ENCODE assay signal across 8 cellular contexts in the genomic region with DNA sequence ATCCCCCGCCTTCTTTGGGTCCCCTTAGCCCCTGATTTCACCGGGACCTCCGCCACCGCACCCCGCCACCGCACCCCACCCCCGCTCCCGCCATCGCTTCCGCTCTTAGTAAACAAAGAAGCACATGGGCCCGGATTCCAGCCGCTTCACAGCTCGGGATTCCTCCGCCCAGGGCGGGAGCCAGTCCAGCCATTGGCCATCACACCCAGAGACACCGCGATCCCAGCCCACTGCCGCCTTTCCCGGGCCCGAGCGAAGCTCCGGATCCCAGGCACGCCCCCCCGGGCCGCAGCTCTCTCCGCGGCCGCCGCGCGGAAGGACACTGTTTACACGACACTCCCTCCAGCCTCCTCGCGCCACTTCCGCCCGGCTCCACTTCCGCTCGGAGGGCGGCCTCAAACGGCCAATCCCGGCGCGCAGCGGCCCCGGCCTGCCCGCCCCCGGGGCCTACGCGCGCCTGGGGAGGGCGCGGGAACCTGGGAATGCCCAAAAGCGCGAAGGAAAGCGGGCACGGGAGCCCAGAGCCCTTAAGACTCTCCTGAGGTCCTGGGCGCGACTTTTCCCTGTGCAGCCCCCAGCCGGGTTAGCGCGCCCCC. TPM values are rescaled to one million over a fixed set of nuclear protein-coding genes. Genes with fewer than 3 reads are reported as not detected.
DNase-seq lines count a peak whose midpoint lies in the region; ATAC-seq and TF ChIP-seq lines count a peak whose summit lies in the region.

No MANE protein-coding gene starts in this region.

- H3K27me3 Mint-ChIP-seq in activated naive CD8-positive, alpha-beta T cell treated with anti-CD3 and anti-CD28 coated beads for 36 hours, result peaks cover 8% of the 10 kb centered on the region
- H3K27me3 Mint-ChIP-seq in osteocyte (ENCODE audit: unreplicated experiment), result no peaks in the 10 kb centered on the region

- TF ChIP-seq POLR2A in testis (IDR thresholded peaks at IDR 0.05), result no peak

- peaks cover 55% of the 10 kb centered on the region for H3K36me3 Mint-ChIP-seq in activated naive CD8-positive, alpha-beta T cell treated with anti-CD3 and anti-CD28 coated beads for 36 hours
- peaks cover 36% of the 10 kb centered on the region for H3K36me3 Mint-ChIP-seq in osteocyte (ENCODE audit: unreplicated experiment)

- H3K27ac Mint-ChIP-seq in activated naive CD8-positive, alpha-beta T cell treated with anti-CD3 and anti-CD28 coated beads for 36 hours, result peak overlapping the region; percentile 97
- H3K27ac Mint-ChIP-seq in osteocyte (ENCODE audit: unreplicated experiment), result peak overlapping the region; percentile 98

- no peaks in the 10 kb centered on the region for H3K27me3 ChIP-seq in testis

- peak overlapping the region; percentile 92 for H3K4me3 Mint-ChIP-seq in activated naive CD8-positive, alpha-beta T cell treated with anti-CD3 and anti-CD28 coated beads for 36 hours
- peak overlapping the region; percentile 91 for H3K4me3 Mint-ChIP-seq in osteocyte (ENCODE audit: unreplicated experiment)

- peak; percentile 69 for ATAC-seq in HG02610 (IDR thresholded peaks at IDR 0.05; ENCODE audit: unreplicated experiment)

- H3K36me3 ChIP-seq in testis (ENCODE audit: low read depth, missing control alignments), result no peaks in the 10 kb centered on the region

- H3K9me3 ChIP-seq in testis, result no peaks in the 10 kb centered on the region

- no peaks in the 10 kb centered on the region for H3K9me3 Mint-ChIP-seq in activated naive CD8-positive, alpha-beta T cell treated with anti-CD3 and anti-CD28 coated beads for 36 hours
- no peaks in the 10 kb centered on the region for H3K9me3 Mint-ChIP-seq in osteocyte (ENCODE audit: unreplicated experiment)

- H3K4me1 Mint-ChIP-seq in activated naive CD8-positive, alpha-beta T cell treated with anti-CD3 and anti-CD28 coated beads for 36 hours, result peaks cover 38% of the 10 kb centered on the region
- peaks cover 31% of the 10 kb centered on the region for H3K4me1 Mint-ChIP-seq in osteocyte (ENCODE audit: unreplicated experiment)

- WGBS in testis, 2 donors, result 0 to 2% methylated on average over 10 to 58 of the region's 61 CpGs

- H3K27ac ChIP-seq in testis, result peak overlapping the region; percentile 66 to 93

- no peak for TF ChIP-seq CTCF in osteocyte (IDR thresholded peaks at IDR 0.05)
- TF ChIP-seq CTCF in testis (IDR thresholded peaks at IDR 0.05), result peak in 1 of 3 experiments; percentile 8

- H3K4me3 ChIP-seq in GM08714 (ENCODE audit: low read length) (peak overlapping the region; percentile 88), testis (peak overlapping the region; percentile 71 to 85)

- intact Hi-C loops in head of caudate nucleus (cut with DNase I), result no loop called here
- intact Hi-C loops in testis (cut with DNase I; ENCODE audit: low total_unique reads), result no loop called here

- DNase-seq in NCI-H1092 (lab: John Stamatoyannopoulos, UW) (peak; percentile 96), SKM-1 treated with dmso at 0.1 percent for 144 hours (lab: John Stamatoyannopoulos, UW; ENCODE audit: unreplicated experiment) (peak; percentile 80), head of caudate nucleus (peak; percentile 71 to 95 (median 90)), osteocyte (ENCODE audit: extremely low spot score, unreplicated experiment) (peak; percentile 99), testis (peak; percentile 96)
- peak; percentile 93 for DNase-seq in activated naive CD8-positive, alpha-beta T cell treated with anti-CD3 and anti-CD28 coated beads for 36 hours

- no peaks in the 10 kb centered on the region for H3K4me1 ChIP-seq in testis

RNA-seq across cellular contexts. Expression of gene MCM7, which starts 0.7 kb away (rescaled TPM):
- 100 to 1,000 TPM; 476 to 482 TPM for total RNA-seq in activated naive CD8-positive, alpha-beta T cell treated with anti-CD3 and anti-CD28 coated beads for 36 hours
- total RNA-seq in osteocyte (73.3 and 77.8 TPM in 2 replicates), testis (10 to 100 TPM; 85.1 to 86.5 TPM)
- 137 TPM for polyA plus RNA-seq in testis (ENCODE audit: insufficient read depth, low read depth, low replicate concordance)

RNA-seq across cellular contexts. Expression of gene AP4M1, which starts 0.9 kb away (rescaled TPM):
- total RNA-seq in activated naive CD8-positive, alpha-beta T cell treated with anti-CD3 and anti-CD28 coated beads for 36 hours, result 10 to 100 TPM; 13.0 to 13.1 TPM
- total RNA-seq in osteocyte, result 22.0 and 27.4 TPM in 2 replicates
- 10 to 100 TPM; 39.1 to 51.3 TPM for total RNA-seq in testis
- 54.7 TPM for polyA plus RNA-seq in testis (ENCODE audit: insufficient read depth, low read depth, low replicate concordance)

RNA-seq across cellular contexts. Expression of gene COPS6, which starts 11.7 kb away (rescaled TPM):
- total RNA-seq in activated naive CD8-positive, alpha-beta T cell treated with anti-CD3 and anti-CD28 coated beads for 36 hours, result 10 to 100 TPM; 96.3 to 97.2 TPM
- total RNA-seq in osteocyte (93.7 and 101 TPM in 2 replicates), testis (10 to 100 TPM; 88.1 to 99.5 TPM)
- polyA plus RNA-seq in testis (ENCODE audit: insufficient read depth, low read depth, low replicate concordance), result 141 TPM

RNA-seq across cellular contexts. Expression of gene TAF6, which starts 18.6 kb away (rescaled TPM):
- 10 to 100 TPM; 59.7 to 61.1 TPM for total RNA-seq in activated naive CD8-positive, alpha-beta T cell treated with anti-CD3 and anti-CD28 coated beads for 36 hours
- total RNA-seq in osteocyte, result 62.8 and 63.9 TPM in 2 replicates
- total RNA-seq in testis, result 100 to 1,000 TPM in 1 of 2 donors, 10 to 100 TPM in 1; 99.1 to 108 TPM
- polyA plus RNA-seq in testis (ENCODE audit: insufficient read depth, low read depth, low replicate concordance), result 95.4 TPM

RNA-seq across cellular contexts. Expression of gene CNPY4, which starts 18.9 kb away (rescaled TPM):
- 10 to 100 TPM; 10.1 to 10.2 TPM for total RNA-seq in activated naive CD8-positive, alpha-beta T cell treated with anti-CD3 and anti-CD28 coated beads for 36 hours
- total RNA-seq in osteocyte (33.6 and 36.7 TPM in 2 replicates), testis (10 to 100 TPM; 14.3 to 19.3 TPM)
- 22.2 TPM for polyA plus RNA-seq in testis (ENCODE audit: insufficient read depth, low read depth, low replicate concordance)

Comparison
In these comparisons a context has a peak if more than half of its experiments do, and no peak if none do; other contexts are left out.
1. Peak in every context shown above with its lines: DNase-seq, ATAC-seq, H3K4me3 ChIP-seq and H3K27ac ChIP-seq.